ENCODE assay signal across 25 cellular contexts in the genomic region with DNA sequence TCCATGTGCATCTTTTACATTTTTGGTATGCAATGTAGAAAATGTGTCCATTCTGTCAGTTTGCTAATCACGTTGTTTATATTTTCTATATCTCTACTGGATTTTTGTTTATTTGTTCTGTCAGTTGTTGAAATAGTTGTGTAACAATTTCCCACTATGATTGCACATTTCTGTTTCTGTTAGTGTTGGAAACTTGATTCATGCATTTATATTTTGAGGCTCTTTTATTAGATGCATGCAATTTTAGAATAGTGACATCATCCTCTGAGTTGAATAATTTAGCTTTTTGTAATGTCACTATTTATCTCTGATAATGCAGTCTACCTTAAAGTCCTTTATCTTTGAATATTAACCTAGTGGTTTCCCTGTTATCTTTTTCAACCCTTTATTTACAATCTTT. TPM values are rescaled to one million over a fixed set of nuclear protein-coding genes. Genes with fewer than 3 reads are reported as not detected.
"Had no signal": no experiment of that assay in that cellular context is flagged by ENCODE, and none has a peak within 500 bp of the region (broad histone marks: within the 10 kb centered on the region; RNA-seq: fewer than 3 reads in every experiment).

No MANE protein-coding gene starts in this region.

- H3K27ac ChIP-seq: ascending aorta, skin epidermis, stomach had no signal

- H3K4me1 ChIP-seq: stomach had no signal

- H3K4me1 Mint-ChIP-seq: activated CD4-positive, alpha-beta T cell treated with anti-CD3 and anti-CD28 coated beads, Interleukin-2, amount 10 ng/mL, durations not matched to agents 7 days and 5 days; activated naive CD4-positive, alpha-beta T cell treated with anti-CD3 and anti-CD28 coated beads, Interleukin-2, amount 10 ng/mL, durations not matched to agents 7 days and 5 days; T-cell had no signal

- H3K36me3 Mint-ChIP-seq: activated naive CD4-positive, alpha-beta T cell treated with anti-CD3 and anti-CD28 coated beads, Interleukin-2, amount 10 ng/mL, durations not matched to agents 7 days and 5 days; T-cell; type B pancreatic cell had no signal

- H3K9me3 ChIP-seq: ascending aorta, esophagus muscularis mucosa, stomach had no signal

- ATAC-seq: activated CD8-positive, alpha-beta T cell treated with anti-CD3 and anti-CD28 coated beads, Interleukin-2, amount 10 ng/mL, durations not matched to agents 7 days and 5 days; activated T-cell treated with anti-CD3 and anti-CD28 coated beads, Interleukin-2, amount 50 U/mL, for 4 hours; T-cell had no signal

- H3K36me3 ChIP-seq: ascending aorta, esophagus muscularis mucosa, stomach had no signal

- H3K27me3 ChIP-seq: ascending aorta, esophagus muscularis mucosa had no signal

- H3K9me3 Mint-ChIP-seq: activated CD4-positive, alpha-beta T cell treated with anti-CD3 and anti-CD28 coated beads, Interleukin-2, amount 10 ng/mL, durations not matched to agents 7 days and 5 days; activated naive CD4-positive, alpha-beta T cell treated with anti-CD3 and anti-CD28 coated beads, Interleukin-2, amount 10 ng/mL, durations not matched to agents 7 days and 5 days; activated T-cell treated with anti-CD3 and anti-CD28 coated beads, Interleukin-2, amount 50 U/mL, for 4 hours; dendritic cell treated with granulocyte-macrophage colony-stimulating factor and Interleukin-4, amounts not matched to agents 40 ng/mL and 50 ng/mL, for 4 days; type B pancreatic cell had no signal

- FAIRE-seq: frontal cortex, keratinocyte had no signal

- H3K27ac Mint-ChIP-seq: activated CD4-positive, alpha-beta T cell treated with anti-CD3 and anti-CD28 coated beads, Interleukin-2, amount 10 ng/mL, durations not matched to agents 7 days and 5 days; activated CD8-positive, alpha-beta T cell treated with anti-CD3 and anti-CD28 coated beads, Interleukin-2, amount 10 ng/mL, durations not matched to agents 7 days and 5 days; activated naive CD4-positive, alpha-beta T cell treated with anti-CD3 and anti-CD28 coated beads, Interleukin-2, amount 10 ng/mL, durations not matched to agents 7 days and 5 days; dendritic cell treated with granulocyte-macrophage colony-stimulating factor and Interleukin-4, amounts not matched to agents 40 ng/mL and 50 ng/mL, for 4 days; progenitor cell of endocrine pancreas; T-cell; type B pancreatic cell had no signal

- H3K4me3 ChIP-seq: ascending aorta, esophagus muscularis mucosa, lung, skin epidermis, stomach had no signal

- H3K4me3 Mint-ChIP-seq: activated CD4-positive, alpha-beta T cell treated with anti-CD3 and anti-CD28 coated beads, Interleukin-2, amount 10 ng/mL, durations not matched to agents 7 days and 5 days; activated CD8-positive, alpha-beta T cell treated with anti-CD3 and anti-CD28 coated beads, Interleukin-2, amount 10 ng/mL, durations not matched to agents 7 days and 5 days; activated naive CD4-positive, alpha-beta T cell treated with anti-CD3 and anti-CD28 coated beads, Interleukin-2, amount 10 ng/mL, durations not matched to agents 7 days and 5 days; activated T-cell treated with anti-CD3 and anti-CD28 coated beads, Interleukin-2, amount 50 U/mL, for 4 hours; dendritic cell treated with granulocyte-macrophage colony-stimulating factor and Interleukin-4, amounts not matched to agents 40 ng/mL and 50 ng/mL, for 4 days; neural crest cell; T-cell; type B pancreatic cell had no signal

- DNase-seq: activated CD4-positive, alpha-beta T cell treated with anti-CD3 and anti-CD28 coated beads, Interleukin-2, amount 10 ng/mL, durations not matched to agents 7 days and 5 days; activated CD4-positive, CD25-positive, alpha-beta regulatory T cell; activated CD8-positive, alpha-beta T cell treated with anti-CD3 and anti-CD28 coated beads, Interleukin-2, amount 10 ng/mL, durations not matched to agents 7 days and 5 days; activated naive CD4-positive, alpha-beta T cell treated with anti-CD3 and anti-CD28 coated beads, Interleukin-2, amount 10 ng/mL, durations not matched to agents 7 days and 5 days; activated T-cell treated with anti-CD3 and anti-CD28 coated beads, Interleukin-2, amount 50 U/mL, for 4 hours; effector CD8-positive, alpha-beta T cell; hypothalamus; stimulated activated CD4-positive, alpha-beta T cell treated with anti-CD3 and anti-CD28 coated beads, Interleukin-15, amount 100 ng/mL, for 24 hours; stimulated activated CD4-positive, alpha-beta T cell treated with anti-CD3 and anti-CD28 coated beads, Interleukin-4, amount 100 ng/mL, for 1 hour; stomach; T-cell had no signal

RNA-seq across cellular contexts. Expression of a gene that starts 25.9 kb away (rescaled TPM):
- total RNA-seq: activated CD4-positive, alpha-beta T cell treated with anti-CD3 and anti-CD28 coated beads, Interleukin-2, amount 10 ng/mL, durations not matched to agents 7 days and 5 days; activated CD8-positive, alpha-beta T cell treated with anti-CD3 and anti-CD28 coated beads, Interleukin-2, amount 10 ng/mL, durations not matched to agents 7 days and 5 days; activated T-cell treated with anti-CD3 and anti-CD28 coated beads, Interleukin-2, amount 50 U/mL, for 4 hours; ascending aorta; cerebellum; esophagus muscularis mucosa; frontal cortex; lung; myocyte; neural crest cell; omental fat pad; progenitor cell of endocrine pancreas; stomach; T-cell; temporal lobe had no signal

RNA-seq across cellular contexts. Expression of a gene that starts 48.1 kb away (rescaled TPM):
- total RNA-seq: activated CD8-positive, alpha-beta T cell treated with anti-CD3 and anti-CD28 coated beads, Interleukin-2, amount 10 ng/mL, durations not matched to agents 7 days and 5 days had no signal
